8 cellular contexts compared by ENCODE assay signal in the genomic region with DNA sequence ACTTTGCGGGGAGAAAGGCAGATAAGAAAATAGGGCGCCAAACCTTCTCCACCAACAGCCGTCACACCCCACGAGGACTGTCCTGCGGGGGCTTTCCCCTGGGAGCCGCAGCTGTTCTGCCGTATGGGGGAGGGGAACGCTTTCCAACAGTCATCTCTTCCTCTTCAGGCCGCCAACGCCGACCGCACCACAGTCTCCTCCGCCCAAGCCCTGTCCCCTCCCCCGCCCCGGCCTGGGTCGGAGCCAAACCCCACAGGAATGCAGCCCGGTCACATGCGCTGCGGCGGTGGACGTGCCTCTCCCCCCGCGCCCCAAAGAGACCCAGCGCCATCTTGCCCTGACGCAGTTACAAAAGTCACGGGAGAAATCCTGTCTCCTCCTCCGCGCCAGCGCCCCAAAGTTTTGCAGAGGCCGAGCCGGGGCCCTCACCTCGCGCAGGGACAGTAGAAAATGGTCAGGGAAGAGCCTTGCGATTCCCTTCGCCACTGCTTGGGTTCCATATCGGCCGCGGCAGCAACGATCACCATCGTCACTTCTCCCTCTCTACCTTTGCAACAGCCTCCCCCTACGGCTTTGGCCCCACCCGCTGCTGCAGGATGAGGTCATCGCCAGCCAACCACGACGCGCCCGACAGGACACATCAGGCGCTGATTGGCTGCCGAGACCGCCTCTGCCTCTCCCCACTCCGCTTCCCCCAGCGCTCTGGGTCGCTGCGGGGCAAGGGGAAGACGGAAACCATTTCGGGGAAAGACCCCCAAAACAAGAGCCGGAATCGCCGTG. TPM values are rescaled to one million over a fixed set of nuclear protein-coding genes. Genes with fewer than 3 reads are reported as not detected.
DNase-seq lines count a peak whose midpoint lies in the region; ATAC-seq and TF ChIP-seq lines count a peak whose summit lies in the region.

No MANE protein-coding gene starts in this region.

- TF ChIP-seq POLR2A in tibial nerve (IDR thresholded peaks at IDR 0.05): peak; percentile 91 to 92

- TF ChIP-seq EP300 in tibial nerve (IDR thresholded peaks at IDR 0.05): peak; percentile 85 to 99

- TF ChIP-seq CTCF in GM12875 (IDR thresholded peaks at IDR 0.05; ENCODE audit: borderline replicate concordance, insufficient read depth, low read depth, low read length) (no peak), SU-DHL-6 (IDR thresholded peaks at IDR 0.05; ENCODE audit: insufficient read depth, low read length, poor library complexity, severe bottlenecking) (no peak), cardiac muscle cell (IDR thresholded peaks at IDR 0.05; ENCODE audit: low read depth, low read length) (no peak), parathyroid adenoma (IDR thresholded peaks at IDR 0.05) (no peak), tibial nerve (IDR thresholded peaks at IDR 0.05) (no peak)

- peaks cover 21% of the 10 kb centered on the region for H4K20me1 ChIP-seq in SU-DHL-6 (ENCODE audit: low read depth, low read length)

- H3K79me2 ChIP-seq in SU-DHL-6 (ENCODE audit: insufficient read depth, low read length) (peaks cover 37% of the 10 kb centered on the region), parathyroid adenoma (peaks cover 63% of the 10 kb centered on the region)

- peak overlapping the region; percentile 97 for H3K9ac ChIP-seq in SU-DHL-6 (ENCODE audit: low read length)
- H3K9ac ChIP-seq in adipocyte (ENCODE audit: low read length): peak overlapping the region; percentile 100
- peak overlapping the region; percentile 99 for H3K9ac ChIP-seq in parathyroid adenoma

- ATAC-seq in HG02763 (IDR thresholded peaks at IDR 0.05; ENCODE audit: unreplicated experiment): peak; percentile 68

- H3K9me2 ChIP-seq in SU-DHL-6 (replicated peaks; ENCODE audit: insufficient read depth, low read length): no peaks in the 10 kb centered on the region

- H2AFZ ChIP-seq in SU-DHL-6 (ENCODE audit: low read depth, low read length, severe bottlenecking) (no peak overlapping the region), parathyroid adenoma (peak overlapping the region; percentile 93)

- H3K27ac ChIP-seq in SU-DHL-6 (ENCODE audit: low read depth, low read length) (peak overlapping the region; percentile 96), cardiac muscle cell (peak overlapping the region; percentile 100), parathyroid adenoma (peak overlapping the region; percentile 100), tibial nerve (peak overlapping the region; percentile 99 to 100 (median 100))

- peaks cover 39% of the 10 kb centered on the region for H3F3A ChIP-seq in SU-DHL-6 (ENCODE audit: insufficient read depth)

- H3K27me3 ChIP-seq in SU-DHL-6 (ENCODE audit: low read length) (no peaks in the 10 kb centered on the region), adipocyte (replicated peaks; ENCODE audit: control insufficient read depth, insufficient read depth, low read length) (no peaks in the 10 kb centered on the region), cardiac muscle cell (no peaks in the 10 kb centered on the region), parathyroid adenoma (ENCODE audit: control insufficient read depth, insufficient read depth, low read length) (no peaks in the 10 kb centered on the region), tibial nerve (no peaks in the 10 kb centered on the region)

- no peaks in the 10 kb centered on the region for H3K9me3 ChIP-seq in SU-DHL-6 (ENCODE audit: insufficient read depth, low read length)
- H3K9me3 ChIP-seq in adipocyte (ENCODE audit: control insufficient read depth, low read length): no peaks in the 10 kb centered on the region
- no peaks in the 10 kb centered on the region for H3K9me3 ChIP-seq in cardiac muscle cell (ENCODE audit: low read depth)
- H3K9me3 ChIP-seq in parathyroid adenoma (ENCODE audit: control insufficient read depth, low read length): no peaks in the 10 kb centered on the region
- no peaks in the 10 kb centered on the region for H3K9me3 ChIP-seq in tibial nerve

- H3K4me2 ChIP-seq in SU-DHL-6 (ENCODE audit: low read depth, low read length, poor library complexity, severe bottlenecking): peak overlapping the region; percentile 71
- peak overlapping the region; percentile 97 for H3K4me2 ChIP-seq in parathyroid adenoma (ENCODE audit: low read length)

- H3K36me3 ChIP-seq in SU-DHL-6 (ENCODE audit: low read length) (peaks cover 5% of the 10 kb centered on the region; the same call in 1 of the 2 replicates), adipocyte (ENCODE audit: control insufficient read depth, insufficient read depth, low read length, severe bottlenecking) (peaks cover 9% of the 10 kb centered on the region), cardiac muscle cell (peaks cover 3% of the 10 kb centered on the region), parathyroid adenoma (ENCODE audit: control insufficient read depth, insufficient read depth, low read length) (no peaks in the 10 kb centered on the region), tibial nerve (no peaks in the 10 kb centered on the region)

- H3K4me3 ChIP-seq in GM12875 (ENCODE audit: low read depth, low read length): peak overlapping the region; percentile 89
- peak overlapping the region; percentile 91 for H3K4me3 ChIP-seq in SU-DHL-6 (ENCODE audit: insufficient read depth, low read length, poor library complexity, severe bottlenecking)
- H3K4me3 ChIP-seq in adipocyte (ENCODE audit: low read length): peak overlapping the region; percentile 98
- peak overlapping the region; percentile 81 for H3K4me3 ChIP-seq in cardiac muscle cell
- peak overlapping the region; percentile 99 for H3K4me3 ChIP-seq in parathyroid adenoma (ENCODE audit: low read depth, low read length)
- peak overlapping the region; percentile 80 to 98 (median 87) for H3K4me3 ChIP-seq in tibial nerve

- peak; percentile 97 to 99 (median 98) for DNase-seq in NCI-H1417 (lab: John Stamatoyannopoulos, UW)
- DNase-seq in adipocyte (ENCODE audit: low read depth): peak; percentile 99
- peak; percentile 98 to 99 for DNase-seq in cardiac muscle cell (ENCODE audit: low read depth in 1 of 2, low spot score in 1 of 2)
- DNase-seq in tibial nerve (ENCODE audit: low spot score in 2 of 2): peak; percentile 99 to 100

- peaks cover 45% of the 10 kb centered on the region for H3K4me1 ChIP-seq in adipocyte (ENCODE audit: control insufficient read depth, insufficient read depth, low read length)
- H3K4me1 ChIP-seq in cardiac muscle cell (ENCODE audit: low read depth): peaks cover 23% of the 10 kb centered on the region
- H3K4me1 ChIP-seq in parathyroid adenoma: peaks cover 4% of the 10 kb centered on the region
- H3K4me1 ChIP-seq in tibial nerve: peaks cover 0 to 41% (median 17%) of the 10 kb centered on the region in 4 donors

- WGBS in tibial nerve, 2 donors: 0 to 1% methylated on average over 56 to 58 of the region's 59 CpGs

RNA-seq across cellular contexts. Expression of a gene that starts 1.3 kb away (rescaled TPM):
- total RNA-seq in cardiac muscle cell (59.1 and 78.4 TPM in 2 replicates), tibial nerve (100 to 1,000 TPM in 3 of 4 donors, 10 to 100 TPM in 1; 91.4 to 141 (median 132) TPM)
- 131 and 152 TPM in 2 replicates for polyA plus RNA-seq in cardiac muscle cell

Comparison
In these comparisons a context has a peak if more than half of its experiments do, and no peak if none do; other contexts are left out.
1. Peak in every context shown above with its lines: DNase-seq, ATAC-seq, H3K4me3 ChIP-seq and H3K27ac ChIP-seq.